ENCODE assay signal across 9 cellular contexts in genomic region chr3:177041021-177041729, GRCh38.
DNase-seq lines count a peak whose midpoint lies in the region; ATAC-seq and TF ChIP-seq lines count a peak whose summit lies in the region.
"Had no signal": no experiment of that assay in that cellular context is flagged by ENCODE, and none has a peak within 500 bp of the region (broad histone marks: within the 10 kb centered on the region; RNA-seq: fewer than 3 reads in every experiment).

No MANE protein-coding gene starts in this region.

- H3K4me3 ChIP-seq in endodermal cell (ENCODE audit: low read length) (no peak overlapping the region), neutrophil (ENCODE audit: low read depth in 1 of 2, low read length in 1 of 2) (no peak overlapping the region), H7 (ENCODE audit: insufficient read depth, low read depth, low read length) (no peak overlapping the region)
- H3K4me3 ChIP-seq: SJSA1 had no signal

- H3K9me3 ChIP-seq in endodermal cell (ENCODE audit: control insufficient read depth, low read length) (no peaks in the 10 kb centered on the region), neutrophil (no peaks in the 10 kb centered on the region)
- H3K9me3 ChIP-seq: SJSA1 had no signal

- intact Hi-C loops in Calu3 (cut with micrococcal nuclease; ENCODE audit: unreplicated experiment), result no loop called here

- no TSS peak for BruUV-seq in Calu3 (replicated peaks; lab: Mats Ljungman, UMichigan)

- DNase-seq in Calu3 (no peak), LHCN-M2 (ENCODE audit: low read depth) (peak; percentile 51), endodermal cell (no peak), HK-2 (ENCODE audit: unreplicated experiment) (no peak), H7 (no peak), NCI-H1930 (lab: John Stamatoyannopoulos, UW) (no peak)

- H3K27me3 Mint-ChIP-seq in Calu3 (ENCODE audit: unreplicated experiment) (no peaks in the 10 kb centered on the region), endodermal cell (ENCODE audit: insufficient read depth) (no peaks in the 10 kb centered on the region)

- H3K9me3 Mint-ChIP-seq in Calu3 (ENCODE audit: low read depth, unreplicated experiment) (no peaks in the 10 kb centered on the region), endodermal cell (no peaks in the 10 kb centered on the region)

- WGBS in endodermal cell (ENCODE audit: insufficient coverage in 1 of 2, insufficient read length in 1 of 2), 2 experiments, result 86 to 93% methylated on average over 2 of the region's 2 CpGs

- H3K27me3 ChIP-seq in endodermal cell (ENCODE audit: control insufficient read depth, insufficient read depth, low read length, poor library complexity, severe bottlenecking) (no peaks in the 10 kb centered on the region), neutrophil (no peaks in the 10 kb centered on the region), H7 (ENCODE audit: control insufficient read depth, insufficient read depth, low read length) (no peaks in the 10 kb centered on the region)
- H3K27me3 ChIP-seq: SJSA1 had no signal

- H3K4me3 Mint-ChIP-seq in Calu3 (ENCODE audit: low read depth, unreplicated experiment) (no peak overlapping the region), endodermal cell (no peak overlapping the region)

- CTCF ChIA-PET in Calu3 (lab: Charles Lee), result no interaction called here

- H3K36me3 Mint-ChIP-seq in Calu3 (ENCODE audit: insufficient read depth, unreplicated experiment) (peaks cover 6% of the 10 kb centered on the region), endodermal cell (ENCODE audit: low read depth) (peaks cover 77% of the 10 kb centered on the region)

- H3K36me3 ChIP-seq in endodermal cell (ENCODE audit: control insufficient read depth, insufficient read depth, low read length), result peaks cover 98% of the 10 kb centered on the region
- H3K36me3 ChIP-seq in neutrophil, result peaks cover 51% of the 10 kb centered on the region
- H3K36me3 ChIP-seq in H7 (replicated peaks; ENCODE audit: control insufficient read depth, insufficient read depth, low read length), result peaks cover 4% of the 10 kb centered on the region

- no peak for ATAC-seq in HG03571 (IDR thresholded peaks at IDR 0.05; ENCODE audit: unreplicated experiment)

- H3K27ac ChIP-seq in endodermal cell (ENCODE audit: low read depth, low read length) (no peak overlapping the region), neutrophil (peak overlapping the region; percentile 3)
- H3K27ac ChIP-seq: SJSA1 had no signal

- TF ChIP-seq CTCF in Calu3 (IDR thresholded peaks at IDR 0.05; ENCODE audit: unreplicated experiment), result no peak
- TF ChIP-seq CTCF in endodermal cell (conservative IDR thresholded peaks at IDR 0.05), result no peak
- no peak for TF ChIP-seq CTCF in neutrophil (IDR thresholded peaks at IDR 0.05)

- peak overlapping the region; percentile 5 for H3K27ac Mint-ChIP-seq in Calu3 (ENCODE audit: unreplicated experiment)
- H3K27ac Mint-ChIP-seq in endodermal cell, result peak overlapping the region; percentile 56

- no peak overlapping the region for H3K9ac ChIP-seq in endodermal cell (ENCODE audit: extremely low read depth, low read length, poor library complexity, severe bottlenecking)

- peaks cover 18% of the 10 kb centered on the region for H3K4me1 Mint-ChIP-seq in Calu3 (ENCODE audit: low read depth, unreplicated experiment)
- peaks cover 8% of the 10 kb centered on the region for H3K4me1 Mint-ChIP-seq in endodermal cell

- H3K4me1 ChIP-seq in endodermal cell (ENCODE audit: control insufficient read depth, insufficient read depth, low read length), result no peaks in the 10 kb centered on the region
- H3K4me1 ChIP-seq in neutrophil (ENCODE audit: control insufficient read depth in 1 of 2, insufficient read depth in 1 of 2, low read depth in 1 of 2, low read length in 1 of 2), result peaks cover 0 to 5% of the 10 kb centered on the region in 2 experiments
- H3K4me1 ChIP-seq: SJSA1 had no signal
